In the genomic region with DNA sequence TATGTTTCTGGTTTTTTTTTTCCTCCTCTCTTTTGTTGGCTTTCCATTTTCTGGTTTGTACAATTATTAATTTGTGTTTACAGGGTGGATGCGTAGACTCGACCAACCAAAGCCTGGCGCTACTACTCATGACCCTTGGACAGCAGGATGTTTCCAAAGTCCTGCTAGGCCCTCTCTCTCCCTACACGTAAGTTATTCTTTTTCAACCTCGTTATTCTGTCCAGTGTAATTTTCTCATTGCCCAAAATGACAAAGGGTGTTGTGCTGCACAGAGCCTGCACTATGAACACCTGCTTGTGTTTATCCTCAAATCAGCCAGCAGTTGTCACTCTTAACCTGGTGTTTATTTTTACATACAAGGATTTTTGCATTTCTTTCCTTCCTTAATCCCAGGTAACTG, we compare ENCODE assay signal across 1 cellular context.
A peak's percentile ranks its signal among the peaks of the same experiment; 100 is the strongest.
TF ChIP-seq lines count a peak whose summit lies in the region.

No MANE protein-coding gene starts in this region.

TF ChIP-seq in HepG2, 621 proteins besides CTCF, POLR2A, EP300 and RAD21 (continued from another document and continues in another):
- TF ChIP-seq, protein P1, sequence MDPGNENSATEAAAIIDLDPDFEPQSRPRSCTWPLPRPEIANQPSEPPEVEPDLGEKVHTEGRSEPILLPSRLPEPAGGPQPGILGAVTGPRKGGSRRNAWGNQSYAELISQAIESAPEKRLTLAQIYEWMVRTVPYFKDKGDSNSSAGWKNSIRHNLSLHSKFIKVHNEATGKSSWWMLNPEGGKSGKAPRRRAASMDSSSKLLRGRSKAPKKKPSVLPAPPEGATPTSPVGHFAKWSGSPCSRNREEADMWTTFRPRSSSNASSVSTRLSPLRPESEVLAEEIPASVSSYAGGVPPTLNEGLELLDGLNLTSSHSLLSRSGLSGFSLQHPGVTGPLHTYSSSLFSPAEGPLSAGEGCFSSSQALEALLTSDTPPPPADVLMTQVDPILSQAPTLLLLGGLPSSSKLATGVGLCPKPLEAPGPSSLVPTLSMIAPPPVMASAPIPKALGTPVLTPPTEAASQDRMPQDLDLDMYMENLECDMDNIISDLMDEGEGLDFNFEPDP (CRISPR knock-in tag; conservative IDR thresholded peaks at IDR 0.05): no peak
- TF ChIP-seq SALL1 (CRISPR knock-in tag; IDR thresholded peaks at IDR 0.05) (peak; percentile 77), ZMYM4 (CRISPR knock-in tag; IDR thresholded peaks at IDR 0.05) (peak; percentile 38; the same call in 1 of the 2 replicates), HNF4A (CRISPR knock-in tag; IDR thresholded peaks at IDR 0.05) (peak; percentile 73), ZNF564 (CRISPR knock-in tag; IDR thresholded peaks at IDR 0.05) (no peak), ZNF234 (CRISPR knock-in tag; conservative IDR thresholded peaks at IDR 0.05) (no peak), ISL2 (CRISPR knock-in tag; IDR thresholded peaks at IDR 0.05) (no peak), ZFP36 (IDR thresholded peaks at IDR 0.05; ENCODE audit: borderline replicate concordance, low read depth, low read length, partially characterized antibody) (no peak), TOPORS (CRISPR knock-in tag; IDR thresholded peaks at IDR 0.05) (no peak), DNMT1 (CRISPR knock-in tag; IDR thresholded peaks at IDR 0.05) (no peak), MEIS2 (CRISPR knock-in tag; IDR thresholded peaks at IDR 0.05) (no peak), LCORL (IDR thresholded peaks at IDR 0.05) (no peak), LCORL (CRISPR knock-in tag; IDR thresholded peaks at IDR 0.05) (peak; percentile 58; the same call in 1 of the 2 replicates), ZNF496 (CRISPR knock-in tag; IDR thresholded peaks at IDR 0.05; ENCODE audit: insufficient replicate concordance) (no peak), ZBTB38 (CRISPR knock-in tag; IDR thresholded peaks at IDR 0.05) (peak; percentile 52; the same call in 1 of the 2 replicates), CC2D1A (CRISPR knock-in tag; IDR thresholded peaks at IDR 0.05) (no peak), PHF5A (CRISPR knock-in tag; IDR thresholded peaks at IDR 0.05; ENCODE audit: low read depth, unreplicated experiment) (no peak), ZSCAN29 (CRISPR knock-in tag; conservative IDR thresholded peaks at IDR 0.05) (no peak), PITX1 (CRISPR knock-in tag; IDR thresholded peaks at IDR 0.05) (0 out of 2 replicates have a peak, but pooled peaks have one; percentile 47), ZNF121 (CRISPR knock-in tag; IDR thresholded peaks at IDR 0.05) (0 out of 2 replicates have a peak, but pooled peaks have one; percentile 24), CREM (IDR thresholded peaks at IDR 0.05) (0 out of 2 replicates have a peak, but pooled peaks have one; percentile 26), CREM (CRISPR knock-in tag; IDR thresholded peaks at IDR 0.05) (no peak), ONECUT2 (CRISPR knock-in tag; IDR thresholded peaks at IDR 0.05) (no peak), SP140L (CRISPR knock-in tag; IDR thresholded peaks at IDR 0.05; ENCODE audit: borderline replicate concordance) (no peak)
- TF ChIP-seq, protein P2, sequence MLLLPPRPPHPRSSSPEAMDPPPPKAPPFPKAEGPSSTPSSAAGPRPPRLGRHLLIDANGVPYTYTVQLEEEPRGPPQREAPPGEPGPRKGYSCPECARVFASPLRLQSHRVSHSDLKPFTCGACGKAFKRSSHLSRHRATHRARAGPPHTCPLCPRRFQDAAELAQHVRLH (CRISPR knock-in tag; IDR thresholded peaks at IDR 0.05; ENCODE audit: borderline replicate concordance, low read depth): 0 out of 2 replicates have a peak, but pooled peaks have one; percentile 25
- TF ChIP-seq, protein P3, sequence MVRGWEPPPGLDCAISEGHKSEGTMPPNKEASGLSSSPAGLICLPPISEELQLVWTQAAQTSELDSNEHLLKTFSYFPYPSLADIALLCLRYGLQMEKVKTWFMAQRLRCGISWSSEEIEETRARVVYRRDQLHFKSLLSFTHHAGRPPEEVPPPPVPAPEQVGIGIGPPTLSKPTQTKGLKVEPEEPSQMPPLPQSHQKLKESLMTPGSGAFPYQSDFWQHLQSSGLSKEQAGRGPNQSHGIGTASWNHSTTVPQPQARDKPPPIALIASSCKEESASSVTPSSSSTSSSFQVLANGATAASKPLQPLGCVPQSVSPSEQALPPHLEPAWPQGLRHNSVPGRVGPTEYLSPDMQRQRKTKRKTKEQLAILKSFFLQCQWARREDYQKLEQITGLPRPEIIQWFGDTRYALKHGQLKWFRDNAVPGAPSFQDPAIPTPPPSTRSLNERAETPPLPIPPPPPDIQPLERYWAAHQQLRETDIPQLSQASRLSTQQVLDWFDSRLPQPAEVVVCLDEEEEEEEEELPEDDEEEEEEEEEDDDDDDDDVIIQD (CRISPR knock-in tag; IDR thresholded peaks at IDR 0.05; ENCODE audit: low read depth): peak; percentile 31; the same call in 1 of the 2 replicates
- TF ChIP-seq, protein P4, sequence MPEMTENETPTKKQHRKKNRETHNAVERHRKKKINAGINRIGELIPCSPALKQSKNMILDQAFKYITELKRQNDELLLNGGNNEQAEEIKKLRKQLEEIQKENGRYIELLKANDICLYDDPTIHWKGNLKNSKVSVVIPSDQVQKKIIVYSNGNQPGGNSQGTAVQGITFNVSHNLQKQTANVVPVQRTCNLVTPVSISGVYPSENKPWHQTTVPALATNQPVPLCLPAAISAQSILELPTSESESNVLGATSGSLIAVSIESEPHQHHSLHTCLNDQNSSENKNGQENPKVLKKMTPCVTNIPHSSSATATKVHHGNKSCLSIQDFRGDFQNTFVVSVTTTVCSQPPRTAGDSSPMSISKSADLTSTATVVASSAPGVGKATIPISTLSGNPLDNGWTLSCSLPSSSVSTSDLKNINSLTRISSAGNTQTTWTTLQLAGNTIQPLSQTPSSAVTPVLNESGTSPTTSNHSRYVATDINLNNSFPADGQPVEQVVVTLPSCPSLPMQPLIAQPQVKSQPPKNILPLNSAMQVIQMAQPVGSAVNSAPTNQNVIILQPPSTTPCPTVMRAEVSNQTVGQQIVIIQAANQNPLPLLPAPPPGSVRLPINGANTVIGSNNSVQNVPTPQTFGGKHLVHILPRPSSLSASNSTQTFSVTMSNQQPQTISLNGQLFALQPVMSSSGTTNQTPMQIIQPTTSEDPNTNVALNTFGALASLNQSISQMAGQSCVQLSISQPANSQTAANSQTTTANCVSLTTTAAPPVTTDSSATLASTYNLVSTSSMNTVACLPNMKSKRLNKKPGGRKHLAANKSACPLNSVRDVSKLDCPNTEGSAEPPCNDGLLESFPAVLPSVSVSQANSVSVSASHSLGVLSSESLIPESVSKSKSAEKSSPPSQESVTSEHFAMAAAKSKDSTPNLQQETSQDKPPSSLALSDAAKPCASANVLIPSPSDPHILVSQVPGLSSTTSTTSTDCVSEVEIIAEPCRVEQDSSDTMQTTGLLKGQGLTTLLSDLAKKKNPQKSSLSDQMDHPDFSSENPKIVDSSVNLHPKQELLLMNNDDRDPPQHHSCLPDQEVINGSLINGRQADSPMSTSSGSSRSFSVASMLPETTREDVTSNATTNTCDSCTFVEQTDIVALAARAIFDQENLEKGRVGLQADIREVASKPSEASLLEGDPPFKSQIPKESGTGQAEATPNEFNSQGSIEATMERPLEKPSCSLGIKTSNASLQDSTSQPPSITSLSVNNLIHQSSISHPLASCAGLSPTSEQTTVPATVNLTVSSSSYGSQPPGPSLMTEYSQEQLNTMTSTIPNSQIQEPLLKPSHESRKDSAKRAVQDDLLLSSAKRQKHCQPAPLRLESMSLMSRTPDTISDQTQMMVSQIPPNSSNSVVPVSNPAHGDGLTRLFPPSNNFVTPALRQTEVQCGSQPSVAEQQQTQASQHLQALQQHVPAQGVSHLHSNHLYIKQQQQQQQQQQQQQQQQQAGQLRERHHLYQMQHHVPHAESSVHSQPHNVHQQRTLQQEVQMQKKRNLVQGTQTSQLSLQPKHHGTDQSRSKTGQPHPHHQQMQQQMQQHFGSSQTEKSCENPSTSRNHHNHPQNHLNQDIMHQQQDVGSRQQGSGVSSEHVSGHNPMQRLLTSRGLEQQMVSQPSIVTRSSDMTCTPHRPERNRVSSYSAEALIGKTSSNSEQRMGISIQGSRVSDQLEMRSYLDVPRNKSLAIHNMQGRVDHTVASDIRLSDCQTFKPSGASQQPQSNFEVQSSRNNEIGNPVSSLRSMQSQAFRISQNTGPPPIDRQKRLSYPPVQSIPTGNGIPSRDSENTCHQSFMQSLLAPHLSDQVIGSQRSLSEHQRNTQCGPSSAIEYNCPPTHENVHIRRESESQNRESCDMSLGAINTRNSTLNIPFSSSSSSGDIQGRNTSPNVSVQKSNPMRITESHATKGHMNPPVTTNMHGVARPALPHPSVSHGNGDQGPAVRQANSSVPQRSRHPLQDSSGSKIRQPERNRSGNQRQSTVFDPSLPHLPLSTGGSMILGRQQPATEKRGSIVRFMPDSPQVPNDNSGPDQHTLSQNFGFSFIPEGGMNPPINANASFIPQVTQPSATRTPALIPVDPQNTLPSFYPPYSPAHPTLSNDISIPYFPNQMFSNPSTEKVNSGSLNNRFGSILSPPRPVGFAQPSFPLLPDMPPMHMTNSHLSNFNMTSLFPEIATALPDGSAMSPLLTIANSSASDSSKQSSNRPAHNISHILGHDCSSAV (CRISPR knock-in tag; IDR thresholded peaks at IDR 0.05; ENCODE audit: borderline replicate concordance): no peak
- TF ChIP-seq, protein P5, sequence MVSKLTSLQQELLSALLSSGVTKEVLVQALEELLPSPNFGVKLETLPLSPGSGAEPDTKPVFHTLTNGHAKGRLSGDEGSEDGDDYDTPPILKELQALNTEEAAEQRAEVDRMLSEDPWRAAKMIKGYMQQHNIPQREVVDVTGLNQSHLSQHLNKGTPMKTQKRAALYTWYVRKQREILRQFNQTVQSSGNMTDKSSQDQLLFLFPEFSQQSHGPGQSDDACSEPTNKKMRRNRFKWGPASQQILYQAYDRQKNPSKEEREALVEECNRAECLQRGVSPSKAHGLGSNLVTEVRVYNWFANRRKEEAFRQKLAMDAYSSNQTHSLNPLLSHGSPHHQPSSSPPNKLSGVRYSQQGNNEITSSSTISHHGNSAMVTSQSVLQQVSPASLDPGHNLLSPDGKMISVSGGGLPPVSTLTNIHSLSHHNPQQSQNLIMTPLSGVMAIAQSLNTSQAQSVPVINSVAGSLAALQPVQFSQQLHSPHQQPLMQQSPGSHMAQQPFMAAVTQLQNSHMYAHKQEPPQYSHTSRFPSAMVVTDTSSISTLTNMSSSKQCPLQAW (CRISPR knock-in tag; IDR thresholded peaks at IDR 0.05): 0 out of 2 replicates have a peak, but pooled peaks have one; percentile 30
- TF ChIP-seq, protein P6, sequence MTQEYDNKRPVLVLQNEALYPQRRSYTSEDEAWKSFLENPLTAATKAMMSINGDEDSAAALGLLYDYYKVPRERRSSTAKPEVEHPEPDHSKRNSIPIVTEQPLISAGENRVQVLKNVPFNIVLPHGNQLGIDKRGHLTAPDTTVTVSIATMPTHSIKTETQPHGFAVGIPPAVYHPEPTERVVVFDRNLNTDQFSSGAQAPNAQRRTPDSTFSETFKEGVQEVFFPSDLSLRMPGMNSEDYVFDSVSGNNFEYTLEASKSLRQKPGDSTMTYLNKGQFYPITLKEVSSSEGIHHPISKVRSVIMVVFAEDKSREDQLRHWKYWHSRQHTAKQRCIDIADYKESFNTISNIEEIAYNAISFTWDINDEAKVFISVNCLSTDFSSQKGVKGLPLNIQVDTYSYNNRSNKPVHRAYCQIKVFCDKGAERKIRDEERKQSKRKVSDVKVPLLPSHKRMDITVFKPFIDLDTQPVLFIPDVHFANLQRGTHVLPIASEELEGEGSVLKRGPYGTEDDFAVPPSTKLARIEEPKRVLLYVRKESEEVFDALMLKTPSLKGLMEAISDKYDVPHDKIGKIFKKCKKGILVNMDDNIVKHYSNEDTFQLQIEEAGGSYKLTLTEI (CRISPR knock-in tag; conservative IDR thresholded peaks at IDR 0.05): no peak
- TF ChIP-seq, protein P7, sequence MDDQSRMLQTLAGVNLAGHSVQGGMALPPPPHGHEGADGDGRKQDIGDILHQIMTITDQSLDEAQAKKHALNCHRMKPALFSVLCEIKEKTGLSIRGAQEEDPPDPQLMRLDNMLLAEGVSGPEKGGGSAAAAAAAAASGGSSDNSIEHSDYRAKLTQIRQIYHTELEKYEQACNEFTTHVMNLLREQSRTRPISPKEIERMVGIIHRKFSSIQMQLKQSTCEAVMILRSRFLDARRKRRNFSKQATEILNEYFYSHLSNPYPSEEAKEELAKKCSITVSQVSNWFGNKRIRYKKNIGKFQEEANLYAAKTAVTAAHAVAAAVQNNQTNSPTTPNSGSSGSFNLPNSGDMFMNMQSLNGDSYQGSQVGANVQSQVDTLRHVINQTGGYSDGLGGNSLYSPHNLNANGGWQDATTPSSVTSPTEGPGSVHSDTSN (CRISPR knock-in tag; IDR thresholded peaks at IDR 0.05; ENCODE audit: borderline replicate concordance): no peak
- TF ChIP-seq, protein P8, sequence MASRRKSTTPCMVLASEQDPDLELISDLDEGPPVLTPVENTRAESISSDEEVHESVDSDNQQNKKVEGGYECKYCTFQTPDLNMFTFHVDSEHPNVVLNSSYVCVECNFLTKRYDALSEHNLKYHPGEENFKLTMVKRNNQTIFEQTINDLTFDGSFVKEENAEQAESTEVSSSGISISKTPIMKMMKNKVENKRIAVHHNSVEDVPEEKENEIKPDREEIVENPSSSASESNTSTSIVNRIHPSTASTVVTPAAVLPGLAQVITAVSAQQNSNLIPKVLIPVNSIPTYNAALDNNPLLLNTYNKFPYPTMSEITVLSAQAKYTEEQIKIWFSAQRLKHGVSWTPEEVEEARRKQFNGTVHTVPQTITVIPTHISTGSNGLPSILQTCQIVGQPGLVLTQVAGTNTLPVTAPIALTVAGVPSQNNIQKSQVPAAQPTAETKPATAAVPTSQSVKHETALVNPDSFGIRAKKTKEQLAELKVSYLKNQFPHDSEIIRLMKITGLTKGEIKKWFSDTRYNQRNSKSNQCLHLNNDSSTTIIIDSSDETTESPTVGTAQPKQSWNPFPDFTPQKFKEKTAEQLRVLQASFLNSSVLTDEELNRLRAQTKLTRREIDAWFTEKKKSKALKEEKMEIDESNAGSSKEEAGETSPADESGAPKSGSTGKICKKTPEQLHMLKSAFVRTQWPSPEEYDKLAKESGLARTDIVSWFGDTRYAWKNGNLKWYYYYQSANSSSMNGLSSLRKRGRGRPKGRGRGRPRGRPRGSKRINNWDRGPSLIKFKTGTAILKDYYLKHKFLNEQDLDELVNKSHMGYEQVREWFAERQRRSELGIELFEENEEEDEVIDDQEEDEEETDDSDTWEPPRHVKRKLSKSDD (CRISPR knock-in tag; IDR thresholded peaks at IDR 0.05; ENCODE audit: low read depth): no peak
- TF ChIP-seq, protein P9, sequence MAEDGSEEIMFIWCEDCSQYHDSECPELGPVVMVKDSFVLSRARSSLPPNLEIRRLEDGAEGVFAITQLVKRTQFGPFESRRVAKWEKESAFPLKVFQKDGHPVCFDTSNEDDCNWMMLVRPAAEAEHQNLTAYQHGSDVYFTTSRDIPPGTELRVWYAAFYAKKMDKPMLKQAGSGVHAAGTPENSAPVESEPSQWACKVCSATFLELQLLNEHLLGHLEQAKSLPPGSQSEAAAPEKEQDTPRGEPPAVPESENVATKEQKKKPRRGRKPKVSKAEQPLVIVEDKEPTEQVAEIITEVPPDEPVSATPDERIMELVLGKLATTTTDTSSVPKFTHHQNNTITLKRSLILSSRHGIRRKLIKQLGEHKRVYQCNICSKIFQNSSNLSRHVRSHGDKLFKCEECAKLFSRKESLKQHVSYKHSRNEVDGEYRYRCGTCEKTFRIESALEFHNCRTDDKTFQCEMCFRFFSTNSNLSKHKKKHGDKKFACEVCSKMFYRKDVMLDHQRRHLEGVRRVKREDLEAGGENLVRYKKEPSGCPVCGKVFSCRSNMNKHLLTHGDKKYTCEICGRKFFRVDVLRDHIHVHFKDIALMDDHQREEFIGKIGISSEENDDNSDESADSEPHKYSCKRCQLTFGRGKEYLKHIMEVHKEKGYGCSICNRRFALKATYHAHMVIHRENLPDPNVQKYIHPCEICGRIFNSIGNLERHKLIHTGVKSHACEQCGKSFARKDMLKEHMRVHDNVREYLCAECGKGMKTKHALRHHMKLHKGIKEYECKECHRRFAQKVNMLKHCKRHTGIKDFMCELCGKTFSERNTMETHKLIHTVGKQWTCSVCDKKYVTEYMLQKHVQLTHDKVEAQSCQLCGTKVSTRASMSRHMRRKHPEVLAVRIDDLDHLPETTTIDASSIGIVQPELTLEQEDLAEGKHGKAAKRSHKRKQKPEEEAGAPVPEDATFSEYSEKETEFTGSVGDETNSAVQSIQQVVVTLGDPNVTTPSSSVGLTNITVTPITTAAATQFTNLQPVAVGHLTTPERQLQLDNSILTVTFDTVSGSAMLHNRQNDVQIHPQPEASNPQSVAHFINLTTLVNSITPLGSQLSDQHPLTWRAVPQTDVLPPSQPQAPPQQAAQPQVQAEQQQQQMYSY (CRISPR knock-in tag; IDR thresholded peaks at IDR 0.05): no peak
